Comparison of ENCODE assay signal across 17 cellular contexts in the genomic region with DNA sequence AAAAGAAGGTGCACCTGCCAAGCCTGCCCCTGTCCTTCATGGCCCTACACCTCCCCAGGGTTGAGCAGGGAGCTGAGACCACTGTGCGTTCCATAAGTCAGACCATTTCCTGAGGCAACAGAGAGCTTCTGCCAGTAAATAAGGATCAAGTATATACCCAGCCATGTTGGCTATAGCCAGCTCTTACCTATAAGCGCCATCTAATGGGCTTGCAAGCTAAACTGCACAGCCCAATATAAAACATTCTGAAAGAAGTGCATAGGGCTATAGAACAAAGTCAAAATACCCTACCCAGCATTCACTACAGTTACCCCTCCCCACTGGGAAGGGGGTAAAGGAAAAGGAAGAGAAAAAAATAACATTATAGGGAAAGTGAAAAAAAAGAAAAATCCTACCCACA.
"Had no signal": no experiment of that assay in that cellular context is flagged by ENCODE, and none has a peak within 500 bp of the region (broad histone marks: within the 10 kb centered on the region; RNA-seq: fewer than 3 reads in every experiment).

No MANE protein-coding gene starts in this region.

- H3K79me2 ChIP-seq: hepatocyte, parathyroid adenoma had no signal

- H3K4me3 ChIP-seq: body of pancreas, hepatocyte, skin epidermis, thyroid gland had no signal

- H3K4me1 Mint-ChIP-seq: activated CD8-positive, alpha-beta memory T cell treated with anti-CD3 and anti-CD28 coated beads, Interleukin-2, amount 10 ng/mL, durations not matched to agents 7 days and 5 days; stimulated activated effector memory CD8-positive, alpha-beta T cell treated with anti-CD3 and anti-CD28 coated beads, Interleukin-12 subunit alpha, Interleukin-12 subunit beta, amount 100 ng/mL, for 72 hours had no signal

- H3K4me2 ChIP-seq: hepatocyte had no signal

- H3K4me1 ChIP-seq: body of pancreas, parathyroid adenoma, thyroid gland had no signal

- H3K36me3 ChIP-seq: thyroid gland had no signal

- H3K36me3 Mint-ChIP-seq: stimulated activated effector memory CD8-positive, alpha-beta T cell treated with anti-CD3 and anti-CD28 coated beads, Interleukin-12 subunit alpha, Interleukin-12 subunit beta, amount 100 ng/mL, for 72 hours had no signal

- DNase-seq: activated CD4-positive, alpha-beta T cell treated with anti-CD3 and anti-CD28 coated beads, Interleukin-2, amount 50 U/mL, for 1 hour; activated CD8-positive, alpha-beta memory T cell treated with anti-CD3 and anti-CD28 coated beads, Interleukin-2, amount 10 ng/mL, durations not matched to agents 7 days and 5 days; activated effector memory CD4-positive, alpha-beta T cell treated with Interleukin-2 at 50 U/mL for 16 hours; activated T-cell treated with anti-CD3 and anti-CD28 coated beads, Interleukin-2, amount 50 U/mL, for 24 hours; amniotic stem cell; body of pancreas; central memory CD4-positive, alpha-beta T cell; effector memory CD8-positive, alpha-beta T cell; kidney glomerular epithelial cell; thyroid gland had no signal

- H3K27ac ChIP-seq: body of pancreas, hepatocyte, parathyroid adenoma, skin epidermis, thyroid gland had no signal

- H3K9me3 ChIP-seq: thyroid gland had no signal

- FAIRE-seq: TTC549, urothelium cell line had no signal

- H3K27me3 ChIP-seq: body of pancreas, hepatocyte, thyroid gland had no signal

- H3K4me3 Mint-ChIP-seq: activated CD8-positive, alpha-beta memory T cell treated with anti-CD3 and anti-CD28 coated beads, Interleukin-2, amount 10 ng/mL, durations not matched to agents 7 days and 5 days; activated T-cell treated with anti-CD3 and anti-CD28 coated beads, Interleukin-2, amount 50 U/mL, for 24 hours; effector memory CD8-positive, alpha-beta T cell; stimulated activated effector memory CD8-positive, alpha-beta T cell treated with anti-CD3 and anti-CD28 coated beads, Interleukin-12 subunit alpha, Interleukin-12 subunit beta, amount 100 ng/mL, for 72 hours had no signal

- H3K27ac Mint-ChIP-seq: activated CD8-positive, alpha-beta memory T cell treated with anti-CD3 and anti-CD28 coated beads, Interleukin-2, amount 10 ng/mL, durations not matched to agents 7 days and 5 days; activated naive CD4-positive, alpha-beta T cell treated with anti-CD3 and anti-CD28 coated beads, Interleukin-2, amount 50 U/mL, for 72 hours; activated T-cell treated with anti-CD3 and anti-CD28 coated beads, Interleukin-2, amount 50 U/mL, for 24 hours; effector memory CD8-positive, alpha-beta T cell; stimulated activated effector memory CD8-positive, alpha-beta T cell treated with anti-CD3 and anti-CD28 coated beads, Interleukin-12 subunit alpha, Interleukin-12 subunit beta, amount 100 ng/mL, for 72 hours had no signal

- H3K9ac ChIP-seq: parathyroid adenoma had no signal

- H2AFZ ChIP-seq: hepatocyte, parathyroid adenoma had no signal

- ATAC-seq: activated CD8-positive, alpha-beta memory T cell treated with anti-CD3 and anti-CD28 coated beads, Interleukin-2, amount 10 ng/mL, durations not matched to agents 7 days and 5 days; activated naive CD4-positive, alpha-beta T cell treated with anti-CD3 and anti-CD28 coated beads, Interleukin-2, amount 50 U/mL, for 72 hours; body of pancreas; effector memory CD8-positive, alpha-beta T cell; stimulated activated effector memory CD8-positive, alpha-beta T cell treated with anti-CD3 and anti-CD28 coated beads, Interleukin-12 subunit alpha, Interleukin-12 subunit beta, amount 100 ng/mL, for 72 hours had no signal
